ENCODE assay signal across 8 cellular contexts in the genomic region with DNA sequence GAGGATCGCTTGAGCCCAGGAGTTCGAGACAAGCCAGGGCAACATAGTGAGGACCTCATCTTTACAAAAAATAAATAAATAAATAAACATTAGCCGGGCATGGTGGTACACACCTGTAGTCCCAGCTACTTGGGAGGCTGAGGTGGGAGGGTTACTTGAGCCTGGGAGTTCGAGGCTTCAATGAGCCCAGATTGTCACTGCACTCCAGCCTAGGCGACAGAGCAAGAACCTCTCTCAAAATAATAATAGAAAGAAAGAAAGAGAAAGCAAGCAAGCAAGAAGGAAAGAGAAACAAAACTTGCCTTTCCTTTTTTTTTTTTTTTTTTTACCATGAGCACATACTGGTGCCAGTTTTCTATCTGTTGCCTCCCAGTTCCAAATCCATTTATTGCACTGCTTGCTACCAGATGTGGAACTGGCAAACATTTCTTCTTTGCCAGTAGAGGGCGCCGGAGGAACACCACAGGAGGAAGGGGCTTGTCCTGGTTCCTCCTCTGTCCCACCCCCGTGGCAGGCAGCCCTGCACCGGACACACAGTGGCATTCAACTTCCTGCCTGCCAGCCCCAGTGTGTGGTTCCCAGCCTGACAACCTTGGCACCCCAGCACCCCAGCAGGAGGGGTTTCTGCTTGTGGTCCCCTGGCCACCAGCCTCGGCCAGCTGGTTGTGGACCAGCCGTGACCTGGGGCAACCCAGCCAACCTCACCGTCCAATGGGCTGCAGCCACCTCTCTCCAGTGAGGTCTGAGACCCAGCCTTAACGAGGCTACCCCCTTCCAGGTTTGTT. TPM values are rescaled to one million over a fixed set of nuclear protein-coding genes. Genes with fewer than 3 reads are reported as not detected.
DNase-seq lines count a peak whose midpoint lies in the region; ATAC-seq and TF ChIP-seq lines count a peak whose summit lies in the region.
"Not testable (repeated sequence)": the region's sequence is repeated elsewhere in the genome, so short reads cannot be mapped to it uniquely, and the experiment has no call there.

No MANE protein-coding gene starts in this region.

- not testable (repeated sequence) for H3K27me3 Mint-ChIP-seq in Caco-2 (ENCODE audit: insufficient read depth, unreplicated experiment); activated naive CD4-positive, alpha-beta T cell treated with anti-CD3 and anti-CD28 coated beads, Interleukin-2, amount 10 ng/mL, durations not matched to agents 7 days and 5 days; natural killer cell treated with Interleukin-12 subunit alpha and Interleukin-12 subunit beta and Interleukin-15 and Interleukin-18, amount 100 ng/mL, for 72 hours

- peak; percentile 65 to 70 for DNase-seq in Caco-2
- DNase-seq in HCEC 1CT: peak; percentile 36
- DNase-seq in NCI-H524 (lab: John Stamatoyannopoulos, UW): peak; percentile 43 to 74
- DNase-seq in activated naive CD4-positive, alpha-beta T cell treated with anti-CD3 and anti-CD28 coated beads, Interleukin-2, amount 10 ng/mL, durations not matched to agents 7 days and 5 days: peak; percentile 76
- DNase-seq in fibroblast of the conjunctiva (ENCODE audit: low read depth): peak; percentile 49
- not testable (repeated sequence) for DNase-seq in natural killer cell treated with Interleukin-12 subunit alpha and Interleukin-12 subunit beta and Interleukin-15 and Interleukin-18, amount 100 ng/mL, for 72 hours (ENCODE audit: low spot score)
- DNase-seq in stimulated activated CD8-positive, alpha-beta memory T cell treated with anti-CD3 and anti-CD28 coated beads, Interleukin-15, amount 100 ng/mL, for 48 hours (ENCODE audit: low read depth in 2 of 2): peak; percentile 8 to 59

- intact Hi-C loops in Caco-2 (cut with micrococcal nuclease; ENCODE audit: unreplicated experiment): not testable (repeated sequence)

- POLR2A ChIA-PET in Caco-2 (lab: Charles Lee): not testable (repeated sequence)

- CTCF ChIA-PET in Caco-2 (lab: Charles Lee); activated naive CD4-positive, alpha-beta T cell treated with anti-CD3 and anti-CD28 coated beads, Interleukin-2, amount 10 ng/mL, durations not matched to agents 7 days and 5 days (lab: Charles Lee): not testable (repeated sequence)

- H3K9me3 ChIP-seq in Caco-2: not testable (repeated sequence)

- H3K4me3 Mint-ChIP-seq in Caco-2 (ENCODE audit: unreplicated experiment): peak overlapping the region; percentile 56
- peak overlapping the region; percentile 70 for H3K4me3 Mint-ChIP-seq in activated naive CD4-positive, alpha-beta T cell treated with anti-CD3 and anti-CD28 coated beads, Interleukin-2, amount 10 ng/mL, durations not matched to agents 7 days and 5 days
- H3K4me3 Mint-ChIP-seq in natural killer cell treated with Interleukin-12 subunit alpha and Interleukin-12 subunit beta and Interleukin-15 and Interleukin-18, amount 100 ng/mL, for 72 hours: peak overlapping the region; percentile 63

- H3K27ac Mint-ChIP-seq in Caco-2 (ENCODE audit: unreplicated experiment); natural killer cell treated with Interleukin-12 subunit alpha and Interleukin-12 subunit beta and Interleukin-15 and Interleukin-18, amount 100 ng/mL, for 72 hours: not testable (repeated sequence)
- peak overlapping the region; percentile 70 for H3K27ac Mint-ChIP-seq in activated naive CD4-positive, alpha-beta T cell treated with anti-CD3 and anti-CD28 coated beads, Interleukin-2, amount 10 ng/mL, durations not matched to agents 7 days and 5 days

- H3K4me3 ChIP-seq in Caco-2 (ENCODE audit: low read depth, low read length): not testable (repeated sequence)

- H3K27ac ChIP-seq in VCaP: not testable (repeated sequence)

- not testable (repeated sequence) for H3K36me3 Mint-ChIP-seq in Caco-2 (ENCODE audit: insufficient read depth, unreplicated experiment); activated naive CD4-positive, alpha-beta T cell treated with anti-CD3 and anti-CD28 coated beads, Interleukin-2, amount 10 ng/mL, durations not matched to agents 7 days and 5 days; natural killer cell treated with Interleukin-12 subunit alpha and Interleukin-12 subunit beta and Interleukin-15 and Interleukin-18, amount 100 ng/mL, for 72 hours

- H3K9me3 Mint-ChIP-seq in Caco-2 (ENCODE audit: unreplicated experiment); activated naive CD4-positive, alpha-beta T cell treated with anti-CD3 and anti-CD28 coated beads, Interleukin-2, amount 10 ng/mL, durations not matched to agents 7 days and 5 days; natural killer cell treated with Interleukin-12 subunit alpha and Interleukin-12 subunit beta and Interleukin-15 and Interleukin-18, amount 100 ng/mL, for 72 hours: not testable (repeated sequence)

- H3K4me1 Mint-ChIP-seq in Caco-2 (ENCODE audit: low read depth, unreplicated experiment); activated naive CD4-positive, alpha-beta T cell treated with anti-CD3 and anti-CD28 coated beads, Interleukin-2, amount 10 ng/mL, durations not matched to agents 7 days and 5 days; natural killer cell treated with Interleukin-12 subunit alpha and Interleukin-12 subunit beta and Interleukin-15 and Interleukin-18, amount 100 ng/mL, for 72 hours (ENCODE audit: low read depth in 2 of 2): not testable (repeated sequence)

- TF ChIP-seq CTCF in Caco-2 (IDR thresholded peaks at IDR 0.05; ENCODE audit: insufficient read depth in 1 of 2, low read depth in 1 of 2, low read length in 1 of 2, severe bottlenecking in 1 of 2, unreplicated experiment in 1 of 2) (peak; percentile 13 to 29), VCaP (conservative IDR thresholded peaks at IDR 0.05) (0 out of 2 replicates have a peak, but pooled peaks have one; percentile 9)

- H3K4me1 ChIP-seq in Caco-2: not testable (repeated sequence)

- BruUV-seq in Caco-2 (replicated peaks; lab: Mats Ljungman, UMichigan): not testable (repeated sequence)

- peak; percentile 85 to 86 for ATAC-seq in natural killer cell treated with Interleukin-12 subunit alpha and Interleukin-12 subunit beta and Interleukin-15 and Interleukin-18, amount 100 ng/mL, for 72 hours

- not testable (repeated sequence) for H3K36me3 ChIP-seq in Caco-2 (ENCODE audit: control insufficient read depth, insufficient read depth, low read length)

- H3K27me3 ChIP-seq in Caco-2 (replicated peaks; ENCODE audit: control insufficient read depth, insufficient read depth, low read length): not testable (repeated sequence)

RNA-seq across cellular contexts. Expression of gene ATXN2L, which starts 20.4 kb away (rescaled TPM):
- 329 and 352 TPM in 2 replicates for total RNA-seq in Caco-2 (2022)
- total RNA-seq in natural killer cell treated with Interleukin-12 subunit alpha and Interleukin-12 subunit beta and Interleukin-15 and Interleukin-18, amount 100 ng/mL, for 72 hours: 100 to 1,000 TPM; 263 to 336 TPM

RNA-seq across cellular contexts. Expression of gene TUFM, which starts 43.7 kb away (rescaled TPM):
- total RNA-seq in Caco-2 (2022): 207 and 234 TPM in 2 replicates
- 100 to 1,000 TPM; 183 to 358 TPM for total RNA-seq in natural killer cell treated with Interleukin-12 subunit alpha and Interleukin-12 subunit beta and Interleukin-15 and Interleukin-18, amount 100 ng/mL, for 72 hours

RNA-seq across cellular contexts. Expression of gene NPIPB9, which starts 50.8 kb away (rescaled TPM):
- total RNA-seq in Caco-2 (2022): 0.45 and 0.77 TPM in 2 replicates
- total RNA-seq in natural killer cell treated with Interleukin-12 subunit alpha and Interleukin-12 subunit beta and Interleukin-15 and Interleukin-18, amount 100 ng/mL, for 72 hours: 1 to 10 TPM; 4.9 to 7.8 TPM
